ENCODE assay signal across 9 cellular contexts in the genomic region with DNA sequence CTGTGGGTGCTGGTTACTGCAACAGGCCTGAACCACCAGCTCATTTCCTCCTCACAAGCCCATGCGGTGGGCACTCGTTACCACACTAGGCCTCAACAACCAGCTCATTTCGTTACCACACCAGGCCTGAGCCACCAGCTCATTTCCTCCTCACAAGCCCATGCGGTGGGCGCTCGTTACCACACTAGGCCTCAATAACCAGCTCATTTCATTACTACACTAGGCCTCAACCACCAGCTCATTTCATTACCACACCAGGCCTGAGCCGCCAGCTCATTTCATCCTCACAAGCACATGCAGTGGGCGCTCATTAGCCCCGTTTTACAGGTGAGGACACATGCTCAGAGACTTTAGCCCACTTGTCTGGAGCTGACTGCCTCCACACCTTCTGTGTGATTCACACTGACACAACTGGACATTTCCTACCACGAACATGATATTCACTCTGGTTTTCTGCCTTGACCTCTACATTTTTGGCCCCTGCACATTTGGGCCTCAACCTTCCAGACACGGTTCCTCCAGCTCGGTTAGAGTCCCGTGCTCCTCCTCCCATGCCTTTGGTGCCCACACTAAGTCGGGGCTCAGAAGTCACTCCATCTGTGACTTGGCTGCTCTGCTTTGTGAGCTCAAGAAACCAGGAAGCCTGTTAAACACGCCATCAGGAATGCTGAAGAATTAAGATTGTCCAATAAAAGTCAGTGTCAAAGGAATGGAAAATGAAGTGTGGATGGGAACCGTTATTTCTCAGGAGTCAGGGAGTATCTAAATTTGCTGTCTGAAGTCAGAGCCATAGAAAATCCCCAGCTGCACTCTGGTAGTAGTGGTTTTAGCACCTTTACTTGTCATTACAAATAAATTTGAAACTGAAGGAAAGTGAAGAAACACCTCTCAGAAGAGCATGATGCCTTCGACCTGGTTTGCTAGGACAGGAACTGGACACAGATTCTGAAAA. TPM values are rescaled to one million over a fixed set of nuclear protein-coding genes. Genes with fewer than 3 reads are reported as not detected.
DNase-seq lines count a peak whose midpoint lies in the region; ATAC-seq, FAIRE-seq and TF ChIP-seq lines count a peak whose summit lies in the region.
"Had no signal": no experiment of that assay in that cellular context is flagged by ENCODE, and none has a peak within 500 bp of the region (broad histone marks: within the 10 kb centered on the region; RNA-seq: fewer than 3 reads in every experiment).

No MANE protein-coding gene starts in this region.

- H3K4me3 Mint-ChIP-seq in activated naive CD4-positive, alpha-beta T cell treated with anti-CD3 and anti-CD28 coated beads, Interleukin-2, amount 50 U/mL, for 24 hours = no peak overlapping the region

- FAIRE-seq in frontal cortex (lab: Jason Lieb, UNC) = no peak

- DNase-seq in GM12865 (ENCODE audit: low read depth) = peak; percentile 98
- peak; percentile 23 for DNase-seq in NCI-H226
- peak; percentile 21 to 22 for DNase-seq in stimulated activated CD8-positive, alpha-beta memory T cell treated with anti-CD3 and anti-CD28 coated beads, Interleukin-4, amount 100 ng/mL, for 1 hour (ENCODE audit: low read depth in 2 of 2, low spot score in 1 of 2)
- DNase-seq in DMS114 treated with DMSO at 0.1 percent for 48 hours (lab: John Stamatoyannopoulos, UW; ENCODE audit: unreplicated experiment) = no peak
- no peak for DNase-seq in frontal cortex (ENCODE audit: low spot score in 2 of 2)
- no peak for DNase-seq in AG08396 (ENCODE audit: low spot score)

- H3K27me3 Mint-ChIP-seq in activated naive CD4-positive, alpha-beta T cell treated with anti-CD3 and anti-CD28 coated beads, Interleukin-2, amount 50 U/mL, for 24 hours = peaks cover 1% of the 10 kb centered on the region

- H3K4me3 ChIP-seq in GM12865 (ENCODE audit: low read depth, low read length) = no peak overlapping the region; the same call in 1 of the 2 replicates
- H3K4me3 ChIP-seq: cardiac muscle cell had no signal

- no peaks in the 10 kb centered on the region for H3K4me1 Mint-ChIP-seq in activated naive CD4-positive, alpha-beta T cell treated with anti-CD3 and anti-CD28 coated beads, Interleukin-2, amount 50 U/mL, for 24 hours

- TF ChIP-seq CTCF in GM12865 (IDR thresholded peaks at IDR 0.05; ENCODE audit: insufficient read depth, low read depth, low read length, missing control alignments) = no peak

- H3K27ac Mint-ChIP-seq in activated naive CD4-positive, alpha-beta T cell treated with anti-CD3 and anti-CD28 coated beads, Interleukin-2, amount 50 U/mL, for 24 hours = peak overlapping the region; percentile 9

- no peaks in the 10 kb centered on the region for H3K9me3 Mint-ChIP-seq in activated naive CD4-positive, alpha-beta T cell treated with anti-CD3 and anti-CD28 coated beads, Interleukin-2, amount 50 U/mL, for 24 hours

- H3K36me3 Mint-ChIP-seq in activated naive CD4-positive, alpha-beta T cell treated with anti-CD3 and anti-CD28 coated beads, Interleukin-2, amount 50 U/mL, for 24 hours = no peaks in the 10 kb centered on the region

- peak; percentile 87 for ATAC-seq in GM21619 (IDR thresholded peaks at IDR 0.05; ENCODE audit: unreplicated experiment)

RNA-seq across cellular contexts. Expression of a gene that starts 55.8 kb away (rescaled TPM):
- total RNA-seq in frontal cortex = 35.1 TPM

Comparison
In these comparisons a context has a peak if more than half of its experiments do, and no peak if none do; other contexts are left out.
1. DNase-seq: peak in GM12865 (single experiment), NCI-H226 (single experiment) and stimulated activated CD8-positive, alpha-beta memory T cell treated with anti-CD3 and anti-CD28 coated beads, Interleukin-4, amount 100 ng/mL, for 1 hour (2 of 2); none in DMS114 treated with DMSO at 0.1 percent for 48 hours (single experiment), frontal cortex (0 of 2) and AG08396 (single experiment).